In genomic region chr1:12028248-12028647, GRCh38 we compare ENCODE assay signal across 30 cellular contexts.
"Had no signal": no experiment of that assay in that cellular context is flagged by ENCODE, and none has a peak within 500 bp of the region (broad histone marks: within the 10 kb centered on the region; RNA-seq: fewer than 3 reads in every experiment).

No MANE protein-coding gene starts in this region.

- ATAC-seq: activated T-helper 17 cell treated with anti-CD3 and anti-CD28 coated beads, Interleukin-2, amount 50 U/mL, for 72 hours; Panc1; Right ventricle myocardium inferior; T-cell had no signal

- H3K4me2 ChIP-seq: KMS-11 had no signal

- H3K4me3 Mint-ChIP-seq: activated B cell treated with CpG ODN at 0.5 μM for 24 hours; activated CD4-positive, alpha-beta memory T cell treated with anti-CD3 and anti-CD28 coated beads for 36 hours; activated CD4-positive, alpha-beta T cell treated with anti-CD3 and anti-CD28 coated beads, Interleukin-2, amount 10 ng/mL, durations not matched to agents 24 days and 14 days; activated naive CD4-positive, alpha-beta T cell treated with anti-CD3 and anti-CD28 coated beads, Interleukin-2, amount 10 ng/mL, durations not matched to agents 7 days and 5 days; activated naive CD8-positive, alpha-beta T cell treated with anti-CD3 and anti-CD28 coated beads for 36 hours; activated T-helper 17 cell treated with anti-CD3 and anti-CD28 coated beads, Interleukin-2, amount 50 U/mL, for 72 hours; T-cell had no signal

- H3K27ac ChIP-seq: adrenal gland, KMS-11, SK-N-MC had no signal

- H3K27me3 Mint-ChIP-seq: activated B cell treated with CpG ODN at 0.5 μM for 24 hours; activated CD4-positive, alpha-beta memory T cell treated with anti-CD3 and anti-CD28 coated beads for 36 hours; activated CD4-positive, alpha-beta T cell treated with anti-CD3 and anti-CD28 coated beads, Interleukin-2, amount 10 ng/mL, durations not matched to agents 24 days and 14 days; activated naive CD4-positive, alpha-beta T cell treated with anti-CD3 and anti-CD28 coated beads, Interleukin-2, amount 10 ng/mL, durations not matched to agents 7 days and 5 days; activated naive CD8-positive, alpha-beta T cell treated with anti-CD3 and anti-CD28 coated beads for 36 hours; activated T-helper 17 cell treated with anti-CD3 and anti-CD28 coated beads, Interleukin-2, amount 50 U/mL, for 72 hours; T-cell had no signal

- H3K9ac ChIP-seq: KMS-11 had no signal

- DNase-seq: activated B cell treated with CpG ODN at 0.5 μM for 24 hours; activated CD4-positive, alpha-beta memory T cell treated with anti-CD3 and anti-CD28 coated beads for 36 hours; activated CD4-positive, alpha-beta T cell treated with anti-CD3 and anti-CD28 coated beads for 1 hour; activated CD4-positive, alpha-beta T cell treated with anti-CD3 and anti-CD28 coated beads, Interleukin-2, amount 10 ng/mL, durations not matched to agents 24 days and 14 days; activated CD8-positive, alpha-beta memory T cell treated with anti-CD3 and anti-CD28 coated beads for 24 hours; activated gamma-delta T cell treated with Interleukin-2 at 50 U/mL for 16 hours; activated naive CD4-positive, alpha-beta T cell treated with anti-CD3 and anti-CD28 coated beads, Interleukin-2, amount 10 ng/mL, durations not matched to agents 7 days and 5 days; activated naive CD8-positive, alpha-beta T cell treated with anti-CD3 and anti-CD28 coated beads for 36 hours; adrenal gland; anterior cingulate cortex; cerebellar nuclear complex; MG63; MV-4-11; NCI-H1092 treated with DMSO at 0.1 percent for 48 hours; NCI-H1436 treated with DMSO at 0.1 percent for 48 hours; NCI-H187; NCI-H2081; NCI-H510A treated with DMSO at 0.1 percent for 48 hours; NCI-H69; NK-92 treated with Interleukin-12 subunit alpha and Interleukin-12 subunit beta, amount 100 ng/mL, for 24 hours; OCI-M1; RPMI8226; T-cell; T-helper 9 cell had no signal

- H3K4me1 Mint-ChIP-seq: activated naive CD4-positive, alpha-beta T cell treated with anti-CD3 and anti-CD28 coated beads, Interleukin-2, amount 10 ng/mL, durations not matched to agents 7 days and 5 days; activated naive CD8-positive, alpha-beta T cell treated with anti-CD3 and anti-CD28 coated beads for 36 hours had no signal

- H3K9me3 ChIP-seq: adrenal gland, MG63 had no signal

- H3K9me3 Mint-ChIP-seq: activated B cell treated with CpG ODN at 0.5 μM for 24 hours; activated CD4-positive, alpha-beta memory T cell treated with anti-CD3 and anti-CD28 coated beads for 36 hours; activated CD4-positive, alpha-beta T cell treated with anti-CD3 and anti-CD28 coated beads, Interleukin-2, amount 10 ng/mL, durations not matched to agents 24 days and 14 days; activated naive CD4-positive, alpha-beta T cell treated with anti-CD3 and anti-CD28 coated beads, Interleukin-2, amount 10 ng/mL, durations not matched to agents 7 days and 5 days; activated naive CD8-positive, alpha-beta T cell treated with anti-CD3 and anti-CD28 coated beads for 36 hours; activated T-helper 17 cell treated with anti-CD3 and anti-CD28 coated beads, Interleukin-2, amount 50 U/mL, for 72 hours; T-cell had no signal

- H3K27ac Mint-ChIP-seq: activated B cell treated with CpG ODN at 0.5 μM for 24 hours; activated CD4-positive, alpha-beta memory T cell treated with anti-CD3 and anti-CD28 coated beads for 36 hours; activated CD4-positive, alpha-beta T cell treated with anti-CD3 and anti-CD28 coated beads, Interleukin-2, amount 10 ng/mL, durations not matched to agents 24 days and 14 days; activated naive CD4-positive, alpha-beta T cell treated with anti-CD3 and anti-CD28 coated beads, Interleukin-2, amount 10 ng/mL, durations not matched to agents 7 days and 5 days; activated naive CD8-positive, alpha-beta T cell treated with anti-CD3 and anti-CD28 coated beads for 36 hours had no signal

- H3K4me3 ChIP-seq: adrenal gland, MG63, SK-N-MC had no signal

- H3K27me3 ChIP-seq: adrenal gland, MG63 had no signal

- FAIRE-seq: TTC549 had no signal
